Comparison of ENCODE assay signal across 8 cellular contexts in the genomic region with DNA sequence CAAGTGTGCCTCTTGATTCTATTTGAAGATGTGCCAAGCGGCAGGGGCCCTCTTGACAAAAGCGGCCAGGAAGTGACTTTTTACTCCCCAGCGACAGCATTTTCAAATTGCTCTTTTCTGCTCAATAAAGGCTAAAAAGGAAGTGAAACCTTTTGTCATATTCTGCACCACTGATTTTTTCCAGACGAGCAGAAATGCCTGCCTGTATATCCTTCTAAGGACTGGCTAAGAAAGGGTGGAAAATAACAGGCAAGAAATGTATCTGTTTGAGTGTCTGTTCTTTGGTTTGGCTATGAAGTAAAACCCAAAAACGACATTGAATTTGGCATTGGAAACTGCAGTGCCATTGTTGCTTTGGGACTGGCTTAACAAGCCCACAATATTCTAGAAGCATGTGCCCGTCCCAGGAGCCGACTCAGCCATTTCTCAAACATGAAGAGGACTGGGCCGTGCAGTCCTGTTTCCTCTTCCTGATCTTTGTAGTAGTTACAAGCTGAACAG. TPM values are rescaled to one million over a fixed set of nuclear protein-coding genes. Genes with fewer than 3 reads are reported as not detected.
DNase-seq lines count a peak whose midpoint lies in the region; ATAC-seq lines count a peak whose summit lies in the region.

No MANE protein-coding gene starts in this region.

- peaks cover 0 to 9% of the 10 kb centered on the region in 2 donors for H3K4me1 ChIP-seq in muscle layer of duodenum (ENCODE audit: control insufficient read depth in 1 of 2, insufficient read depth in 2 of 2, low read length in 2 of 2)

- DNase-seq in activated T-cell treated with anti-CD3 and anti-CD28 coated beads, Interleukin-2, amount 50 U/mL, for 4 hours = no peak
- no peak for DNase-seq in activated T-cell treated with anti-CD3 and anti-CD28 coated beads, Interleukin-2, amount 50 U/mL, for 1 hour
- DNase-seq in T-helper 22 cell (ENCODE audit: low read depth) = peak; percentile 13
- no peak for DNase-seq in dermis blood vessel endothelial cell
- no peak for DNase-seq in AML-193 (lab: John Stamatoyannopoulos, UW)

- peaks cover 73% of the 10 kb centered on the region for H3K4me1 Mint-ChIP-seq in activated T-cell treated with anti-CD3 and anti-CD28 coated beads, Interleukin-2, amount 50 U/mL, for 4 hours (ENCODE audit: low read depth)

- H3K9me3 ChIP-seq in muscle layer of duodenum (ENCODE audit: control insufficient read depth in 1 of 2, low read length in 2 of 2) = no peaks in the 10 kb centered on the region

- H3K27me3 Mint-ChIP-seq in activated T-cell treated with anti-CD3 and anti-CD28 coated beads, Interleukin-2, amount 50 U/mL, for 4 hours (ENCODE audit: low read depth) = no peaks in the 10 kb centered on the region

- no peaks in the 10 kb centered on the region for H3K27me3 ChIP-seq in muscle layer of duodenum (ENCODE audit: low read depth, low read length)

- peak; percentile 6 to 35 for ATAC-seq in activated T-cell treated with anti-CD3 and anti-CD28 coated beads, Interleukin-2, amount 50 U/mL, for 4 hours
- peak; percentile 41 for ATAC-seq in HG03103 (IDR thresholded peaks at IDR 0.05; ENCODE audit: low read depth, unreplicated experiment)
- ATAC-seq in HG03565 (IDR thresholded peaks at IDR 0.05; ENCODE audit: unreplicated experiment) = no peak

- H3K4me3 Mint-ChIP-seq in activated T-cell treated with anti-CD3 and anti-CD28 coated beads, Interleukin-2, amount 50 U/mL, for 4 hours = peak overlapping the region; percentile 66

- H3K4me3 ChIP-seq in muscle layer of duodenum (ENCODE audit: low read depth in 1 of 2, low read length in 2 of 2) = no peak overlapping the region

- no peaks in the 10 kb centered on the region for H3K36me3 Mint-ChIP-seq in activated T-cell treated with anti-CD3 and anti-CD28 coated beads, Interleukin-2, amount 50 U/mL, for 4 hours (ENCODE audit: insufficient read depth)

- peak overlapping the region; percentile 67 for H3K27ac ChIP-seq in muscle layer of duodenum (ENCODE audit: low read length)

- H3K9me3 Mint-ChIP-seq in activated T-cell treated with anti-CD3 and anti-CD28 coated beads, Interleukin-2, amount 50 U/mL, for 4 hours = no peaks in the 10 kb centered on the region

- H3K36me3 ChIP-seq in muscle layer of duodenum (ENCODE audit: control insufficient read depth in 1 of 2, insufficient read depth in 2 of 2, low read length in 2 of 2) = no peaks in the 10 kb centered on the region

RNA-seq across cellular contexts. Expression of gene TMSB4X, which starts 25.5 kb away (rescaled TPM):
- total RNA-seq in activated T-cell treated with anti-CD3 and anti-CD28 coated beads, Interleukin-2, amount 50 U/mL, for 4 hours = 1,000 to 10,000 TPM; 1,344 to 1,576 (median 1,475) TPM
- 8,354 and 18,147 TPM in 2 replicates for total RNA-seq in dermis blood vessel endothelial cell

RNA-seq across cellular contexts. Expression of gene FAM9C, which starts 44.1 kb away (rescaled TPM):
- total RNA-seq in activated T-cell treated with anti-CD3 and anti-CD28 coated beads, Interleukin-2, amount 50 U/mL, for 4 hours = not detected
- 0.05 TPM in 1 of 2 replicates, not detected in the other for total RNA-seq in dermis blood vessel endothelial cell
